1 cellular context compared by ENCODE assay signal in genomic region chr15:33789141-33789540, GRCh38.
TF ChIP-seq lines count a peak whose summit lies in the region.

No MANE protein-coding gene starts in this region.

TF ChIP-seq in IMR-90, 13 proteins besides CTCF, POLR2A, EP300 and RAD21 (continued from another document):
- TF ChIP-seq USF2 (IDR thresholded peaks at IDR 0.05; ENCODE audit: low read depth, low read length) (no peak), NFE2L2 (IDR thresholded peaks at IDR 0.05; ENCODE audit: low read depth, low read length) (no peak)
